ENCODE assay signal across 9 cellular contexts in genomic region chrX:106168107-106168506, GRCh38. TPM values are rescaled to one million over a fixed set of nuclear protein-coding genes. Genes with fewer than 3 reads are reported as not detected.
A peak's percentile ranks its signal among the peaks of the same experiment; 100 is the strongest.
DNase-seq lines count a peak whose midpoint lies in the region; ATAC-seq and TF ChIP-seq lines count a peak whose summit lies in the region.
"Had no signal": no experiment of that assay in that cellular context is flagged by ENCODE, and none has a peak within 500 bp of the region (broad histone marks: within the 10 kb centered on the region; RNA-seq: fewer than 3 reads in every experiment).

PWWP3B (plus strand) TSS chrX:106168305; CDS start chrX:106205433, 37,128 bp downstream.

- TF ChIP-seq CTCF in glutamatergic neuron (IDR thresholded peaks at IDR 0.05; ENCODE audit: partially characterized antibody, unreplicated experiment), result no peak
- no peak for TF ChIP-seq CTCF in neural crest cell (conservative IDR thresholded peaks at IDR 0.05)

- DNase-seq in Caki2 (ENCODE audit: low read depth) (peak; percentile 25), RPMI7951 (ENCODE audit: low read depth) (peak; percentile 1), glutamatergic neuron (peak; percentile 46), neural crest cell (ENCODE audit: low read depth, low spot score) (peak; percentile 21), cerebellar nuclear complex (lab: John Stamatoyannopoulos, UW) (no peak), occipital lobe (lab: John Stamatoyannopoulos, UW) (no peak)
- DNase-seq in activated CD4-positive, alpha-beta T cell treated with anti-CD3 and anti-CD28 coated beads for 4 hours, result no peak
- DNase-seq: activated CD8-positive, alpha-beta T cell treated with anti-CD3 and anti-CD28 coated beads, Interleukin-2, amount 10 ng/mL, durations not matched to agents 7 days and 5 days had no signal

- no peaks in the 10 kb centered on the region for H3K9me3 Mint-ChIP-seq in glutamatergic neuron (ENCODE audit: unreplicated experiment)
- no peaks in the 10 kb centered on the region for H3K9me3 Mint-ChIP-seq in neural crest cell

- H3K4me1 Mint-ChIP-seq in glutamatergic neuron (ENCODE audit: low read depth, unreplicated experiment), result peaks cover 3% of the 10 kb centered on the region
- peaks cover 5% of the 10 kb centered on the region for H3K4me1 Mint-ChIP-seq in neural crest cell

- ATAC-seq in HG03097 (IDR thresholded peaks at IDR 0.05; ENCODE audit: low FRiP score, unreplicated experiment), result no peak
- ATAC-seq: activated CD8-positive, alpha-beta T cell treated with anti-CD3 and anti-CD28 coated beads, Interleukin-2, amount 10 ng/mL, durations not matched to agents 7 days and 5 days had no signal

- H3K27me3 Mint-ChIP-seq in glutamatergic neuron (ENCODE audit: unreplicated experiment) (no peaks in the 10 kb centered on the region), neural crest cell (ENCODE audit: low read depth) (peaks cover 4% of the 10 kb centered on the region)

- H3K4me3 Mint-ChIP-seq in glutamatergic neuron (ENCODE audit: unreplicated experiment) (peak within 1 kb of the TSS; percentile 89), neural crest cell (peak within 1 kb of the TSS; percentile 72)
- H3K4me3 Mint-ChIP-seq: activated CD8-positive, alpha-beta T cell treated with anti-CD3 and anti-CD28 coated beads, Interleukin-2, amount 10 ng/mL, durations not matched to agents 7 days and 5 days had no signal

- no peak within 1 kb of the TSS for H3K27ac Mint-ChIP-seq in glutamatergic neuron (ENCODE audit: unreplicated experiment)
- no peak within 1 kb of the TSS for H3K27ac Mint-ChIP-seq in neural crest cell (ENCODE audit: unreplicated experiment)
- H3K27ac Mint-ChIP-seq: activated CD8-positive, alpha-beta T cell treated with anti-CD3 and anti-CD28 coated beads, Interleukin-2, amount 10 ng/mL, durations not matched to agents 7 days and 5 days had no signal

- in situ Hi-C loops in Caki2 (cut with HindIII; ENCODE audit: low pct_unique_long_range_greater_than_20kb, low sequenced_read_pairs), result no loop called here

- H3K36me3 Mint-ChIP-seq in glutamatergic neuron (ENCODE audit: unreplicated experiment) (no peaks in the 10 kb centered on the region), neural crest cell (ENCODE audit: low read depth) (no peaks in the 10 kb centered on the region)

RNA-seq across cellular contexts. Expression of gene PWWP3B, which starts in this region (rescaled TPM):
- total RNA-seq in Caki2 (2014; rRNA removed; shearing (Covaris generic); ENCODE audit: low replicate concordance), result not detected in 2 replicates
- not detected in 2 replicates for total RNA-seq in RPMI7951 (2014; rRNA removed; shearing (Covaris generic))
- total RNA-seq in glutamatergic neuron (ENCODE audit: unreplicated experiment), result 0.78 TPM
- 1.0 and 1.1 TPM in 2 replicates for total RNA-seq in neural crest cell
- 1.4 TPM for total RNA-seq in occipital lobe
- total RNA-seq: activated CD8-positive, alpha-beta T cell treated with anti-CD3 and anti-CD28 coated beads, Interleukin-2, amount 10 ng/mL, durations not matched to agents 7 days and 5 days had no signal

Comparison
In these comparisons a context has a peak if more than half of its experiments do, and no peak if none do; other contexts are left out.
1. Peak in DNase-seq in Caki2; RNA of the gene not detected or under 1 TPM.
2. Peak in DNase-seq in RPMI7951; RNA of the gene not detected or under 1 TPM.
3. Peak in DNase-seq in glutamatergic neuron; RNA of the gene not detected or under 1 TPM.